7 cellular contexts compared by ENCODE assay signal in the genomic region with DNA sequence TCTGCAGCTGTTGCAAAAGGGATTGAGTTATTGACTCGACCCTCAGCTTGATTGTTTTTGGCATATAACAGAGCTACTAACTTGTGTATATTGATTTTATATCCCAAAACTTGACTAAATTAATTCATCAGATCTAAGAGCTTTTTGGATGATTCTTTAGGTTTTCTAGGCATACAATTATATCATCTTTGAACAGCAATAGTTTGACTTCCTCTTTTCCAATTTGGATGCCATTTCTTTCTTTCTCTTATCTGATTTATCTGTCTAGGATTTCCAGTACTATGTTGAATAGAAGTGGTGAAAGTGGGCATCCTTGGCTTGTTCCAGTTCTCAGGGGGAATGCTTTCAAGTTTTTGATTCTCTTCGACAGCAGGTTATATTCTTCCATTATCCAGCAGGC.
"Had no signal": no experiment of that assay in that cellular context is flagged by ENCODE, and none has a peak within 500 bp of the region (broad histone marks: within the 10 kb centered on the region; RNA-seq: fewer than 3 reads in every experiment).

No MANE protein-coding gene starts in this region.

- H3K27me3 Mint-ChIP-seq: IgD-negative memory B cell had no signal

- H3K9me3 Mint-ChIP-seq: HFFc6 had no signal

- H3K27ac Mint-ChIP-seq: HFFc6, IgD-negative memory B cell had no signal

- ATAC-seq: HCT116 had no signal

- H3K4me3 Mint-ChIP-seq: HFFc6, IgD-negative memory B cell had no signal

- H3K4me1 Mint-ChIP-seq: IgD-negative memory B cell had no signal

- DNase-seq: GM23248, GOT3, H7, HFFc6, KG1 had no signal

- H3K36me3 Mint-ChIP-seq: IgD-negative memory B cell had no signal
